12 cellular contexts compared by ENCODE assay signal in the genomic region with DNA sequence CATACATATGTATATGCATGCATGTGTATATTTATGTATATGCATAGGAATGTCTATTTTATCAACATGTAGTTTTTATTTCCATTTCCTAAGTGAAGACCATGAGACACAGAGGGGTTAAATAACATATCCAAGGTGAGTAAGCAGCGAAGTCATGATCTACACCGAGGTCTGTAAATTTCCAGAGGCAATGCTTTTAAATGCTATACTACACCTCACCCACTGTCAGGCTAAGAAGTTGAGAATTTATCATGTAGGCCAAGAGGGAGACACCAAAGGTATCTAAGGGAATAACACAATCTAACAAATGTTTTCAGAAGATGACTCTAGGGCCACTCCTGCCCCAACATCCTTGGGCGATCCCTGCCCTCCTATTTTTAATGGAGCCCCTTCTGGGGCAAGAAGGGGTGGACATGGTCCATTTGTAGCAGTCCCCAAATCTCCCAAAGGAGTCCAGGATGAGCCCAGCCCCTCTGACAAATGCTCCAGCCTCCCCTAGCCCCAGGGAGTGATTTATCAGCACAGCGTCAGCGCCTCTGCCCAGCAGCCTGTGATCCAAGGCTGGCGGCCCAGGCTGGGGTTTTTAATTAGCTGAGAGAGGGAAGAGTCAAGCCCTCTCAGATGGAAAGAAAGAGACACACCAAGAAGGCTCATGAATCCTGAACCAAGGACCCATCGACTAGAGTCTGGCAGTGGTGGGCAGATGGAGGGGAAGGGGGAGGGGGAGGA.
"Had no signal": no experiment of that assay in that cellular context is flagged by ENCODE, and none has a peak within 500 bp of the region (broad histone marks: within the 10 kb centered on the region; RNA-seq: fewer than 3 reads in every experiment).

No MANE protein-coding gene starts in this region.

- H3K36me3 ChIP-seq: lower lobe of right lung, suprapubic skin had no signal

- DNase-seq: activated CD4-positive, alpha-beta T cell treated with anti-CD3 and anti-CD28 coated beads, Interleukin-2, amount 50 U/mL, for 4 hours; activated CD4-positive, CD25-positive, alpha-beta regulatory T cell treated with anti-CD3 and anti-CD28 coated beads, Interleukin-2, amount 50 U/mL, for 72 hours; activated naive CD4-positive, alpha-beta T cell treated with Interleukin-2 at 50 U/mL for 16 hours; activated T-cell treated with anti-CD3 and anti-CD28 coated beads for 4 hours; aorta; cerebellar nuclear complex; effector memory CD4-positive, alpha-beta T cell; foreskin melanocyte; head of caudate nucleus; lower lobe of right lung; midbrain had no signal

- H3K9me3 ChIP-seq: lower lobe of right lung, suprapubic skin had no signal

- H3K4me3 ChIP-seq: lower lobe of right lung, suprapubic skin had no signal

- H3K27me3 ChIP-seq: suprapubic skin had no signal
